In genomic region chr10:102586858-102587257, GRCh38 we compare ENCODE assay signal across 23 cellular contexts. TPM values are rescaled to one million over a fixed set of nuclear protein-coding genes. Genes with fewer than 3 reads are reported as not detected.
DNase-seq lines count a peak whose midpoint lies in the region; ATAC-seq lines count a peak whose summit lies in the region.
"Had no signal": no experiment of that assay in that cellular context is flagged by ENCODE, and none has a peak within 500 bp of the region (broad histone marks: within the 10 kb centered on the region; RNA-seq: fewer than 3 reads in every experiment).

No MANE protein-coding gene starts in this region.

- H3K27me3 Mint-ChIP-seq in T-helper 17 cell = no peaks in the 10 kb centered on the region
- no peaks in the 10 kb centered on the region for H3K27me3 Mint-ChIP-seq in central memory CD8-positive, alpha-beta T cell
- H3K27me3 Mint-ChIP-seq: CD4-positive, alpha-beta memory T cell; CD4-positive, CD25-positive, alpha-beta regulatory T cell; CD8-positive, alpha-beta memory T cell had no signal

- DNase-seq in T-helper 17 cell (no peak), HK-2 (ENCODE audit: unreplicated experiment) (no peak), NCI-H526 (lab: John Stamatoyannopoulos, UW) (no peak), NCI-H1092 (lab: John Stamatoyannopoulos, UW) (no peak)
- no peak for DNase-seq in central memory CD8-positive, alpha-beta T cell (ENCODE audit: low spot score in 2 of 2)
- DNase-seq: 8988T; ACHN; BE2C; C1 segment of cervical spinal cord; CD4-positive, alpha-beta memory T cell; CD4-positive, CD25-positive, alpha-beta regulatory T cell; CD8-positive, alpha-beta memory T cell; COR-L47; DMS 273 treated with DMSO at 0.1 percent for 48 hours; DMS153; DMS53; DMS79; DND-41; EL; GDM1 had no signal

- H3K4me3 Mint-ChIP-seq in T-helper 17 cell = no peak overlapping the region
- no peak overlapping the region for H3K4me3 Mint-ChIP-seq in central memory CD8-positive, alpha-beta T cell
- H3K4me3 Mint-ChIP-seq: CD14-positive monocyte; CD4-positive, alpha-beta memory T cell; CD4-positive, CD25-positive, alpha-beta regulatory T cell; CD8-positive, alpha-beta memory T cell had no signal

- no peaks in the 10 kb centered on the region for H3K36me3 Mint-ChIP-seq in T-helper 17 cell (ENCODE audit: low read depth)
- H3K36me3 Mint-ChIP-seq in central memory CD8-positive, alpha-beta T cell (ENCODE audit: insufficient read depth) = no peaks in the 10 kb centered on the region
- H3K36me3 Mint-ChIP-seq: CD4-positive, alpha-beta memory T cell; CD4-positive, CD25-positive, alpha-beta regulatory T cell had no signal

- ATAC-seq in T-helper 17 cell = no peak
- no peak for ATAC-seq in central memory CD8-positive, alpha-beta T cell (replicated peaks; ENCODE audit: extremely low read depth, poor library complexity, severe bottlenecking)
- ATAC-seq: GM12878 had no signal

- no peaks in the 10 kb centered on the region for H3K9me3 Mint-ChIP-seq in central memory CD8-positive, alpha-beta T cell
- H3K9me3 Mint-ChIP-seq: CD14-positive monocyte; CD4-positive, alpha-beta memory T cell; CD4-positive, CD25-positive, alpha-beta regulatory T cell; CD8-positive, alpha-beta memory T cell had no signal

- H3K27ac Mint-ChIP-seq in T-helper 17 cell = peak overlapping the region; percentile 6
- H3K27ac Mint-ChIP-seq in central memory CD8-positive, alpha-beta T cell (ENCODE audit: low read depth) = peak overlapping the region; percentile 11
- H3K27ac Mint-ChIP-seq: CD14-positive monocyte; CD4-positive, alpha-beta memory T cell; CD4-positive, CD25-positive, alpha-beta regulatory T cell had no signal

- no peaks in the 10 kb centered on the region for H3K9me3 ChIP-seq in T-helper 17 cell (ENCODE audit: control insufficient read depth, low read length, poor library complexity, severe bottlenecking)
- H3K9me3 ChIP-seq: BE2C, BLaER1 had no signal

- peaks cover 3% of the 10 kb centered on the region for H3K4me1 Mint-ChIP-seq in T-helper 17 cell
- no peaks in the 10 kb centered on the region for H3K4me1 Mint-ChIP-seq in central memory CD8-positive, alpha-beta T cell

RNA-seq across cellular contexts. Expression of gene TRIM8, which starts 57.4 kb away (rescaled TPM):
- total RNA-seq in T-helper 17 cell = 10 to 100 TPM; 63.6 to 73.0 TPM
